Comparison of ENCODE assay signal across 8 cellular contexts in genomic region chr11:124190298-124190750, GRCh38. TPM values are rescaled to one million over a fixed set of nuclear protein-coding genes. Genes with fewer than 3 reads are reported as not detected.
DNase-seq lines count a peak whose midpoint lies in the region; TF ChIP-seq lines count a peak whose summit lies in the region.
"Not testable (repeated sequence)": the region's sequence is repeated elsewhere in the genome, so short reads cannot be mapped to it uniquely, and the experiment has no call there.
"Had no signal": no experiment of that assay in that cellular context is flagged by ENCODE, and none has a peak within 500 bp of the region (broad histone marks: within the 10 kb centered on the region; RNA-seq: fewer than 3 reads in every experiment).

No MANE protein-coding gene starts in this region.

- not testable (repeated sequence) for H3K23ac ChIP-seq in neuronal stem cell (ENCODE audit: low read depth, low read length, poor library complexity)

- not testable (repeated sequence) for H3K14ac ChIP-seq in neuronal stem cell (ENCODE audit: low read length)

- not testable (repeated sequence) for H3K9me3 Mint-ChIP-seq in endodermal cell

- H2AFZ ChIP-seq in hepatocyte (peak overlapping the region; percentile 24), neuronal stem cell (ENCODE audit: low read length) (peak overlapping the region; percentile 46)

- H2AK5ac ChIP-seq in neuronal stem cell (ENCODE audit: low read depth, low read length): not testable (repeated sequence)

- H3K9me2 ChIP-seq in hepatocyte (replicated peaks; ENCODE audit: insufficient read depth): not testable (repeated sequence)

- H2BK5ac ChIP-seq in neuronal stem cell (ENCODE audit: low read length): not testable (repeated sequence)

- H3K79me1 ChIP-seq in neuronal stem cell (ENCODE audit: low read depth, low read length): not testable (repeated sequence)

- H3K18ac ChIP-seq in neuronal stem cell (ENCODE audit: low read length): not testable (repeated sequence)

- TF ChIP-seq CTCF in endodermal cell (conservative IDR thresholded peaks at IDR 0.05); hepatocyte (IDR thresholded peaks at IDR 0.05; ENCODE audit: poor library complexity): not testable (repeated sequence)

- H3K4me3 ChIP-seq in endodermal cell (ENCODE audit: low read length): peak overlapping the region; percentile 33
- H3K4me3 ChIP-seq in hepatocyte; mesodermal cell (ENCODE audit: extremely low read depth, insufficient read depth, low read length, poor library complexity, severe bottlenecking); neuronal stem cell (ENCODE audit: low read length in 2 of 2): not testable (repeated sequence)

- DNase-seq in ELF-1 (ENCODE audit: low read depth, low spot score) (peak; percentile 44), NCI-H82 treated with DMSO at 0.1 percent for 48 hours (lab: John Stamatoyannopoulos, UW; ENCODE audit: unreplicated experiment) (peak; percentile 39), astrocyte of the hippocampus (ENCODE audit: low read depth, low spot score) (peak; percentile 8), endodermal cell (peak; percentile 57)
- DNase-seq in hepatocyte (ENCODE audit: low spot score); neuronal stem cell (ENCODE audit: low spot score): not testable (repeated sequence)

- not testable (repeated sequence) for H3K4me2 ChIP-seq in hepatocyte; neuronal stem cell (ENCODE audit: insufficient read depth, low read length, poor library complexity, severe bottlenecking)

- H4K8ac ChIP-seq in neuronal stem cell (ENCODE audit: low read depth, low read length): not testable (repeated sequence)

- not testable (repeated sequence) for H3K79me2 ChIP-seq in hepatocyte

- H3K36me3 Mint-ChIP-seq in endodermal cell (ENCODE audit: low read depth): not testable (repeated sequence)

- not testable (repeated sequence) for H3K4ac ChIP-seq in neuronal stem cell (ENCODE audit: low read length)

- H3K4me1 ChIP-seq in endodermal cell (ENCODE audit: control insufficient read depth, insufficient read depth, low read length) (peaks cover 14% of the 10 kb centered on the region), mesodermal cell (ENCODE audit: control insufficient read depth, insufficient read depth, low read length, poor library complexity, severe bottlenecking) (peaks cover 19% of the 10 kb centered on the region)
- not testable (repeated sequence) for H3K4me1 ChIP-seq in hepatocyte (ENCODE audit: insufficient read depth); neuronal stem cell (ENCODE audit: control insufficient read depth in 2 of 2, insufficient read depth in 1 of 2, low read depth in 1 of 2, low read length in 2 of 2)

- H3K4me3 Mint-ChIP-seq in endodermal cell: not testable (repeated sequence)

- H3K4me1 Mint-ChIP-seq in endodermal cell: peaks cover 37% of the 10 kb centered on the region

- peak overlapping the region; percentile 85 for H3K27ac Mint-ChIP-seq in endodermal cell

- not testable (repeated sequence) for H3K27ac ChIP-seq in endodermal cell (ENCODE audit: low read depth, low read length); hepatocyte; neuronal stem cell (replicated peaks; ENCODE audit: low read length)
- H3K27ac ChIP-seq in mesodermal cell (ENCODE audit: low read depth, low read length, severe bottlenecking): peak overlapping the region; percentile 50

- H4K91ac ChIP-seq in neuronal stem cell (ENCODE audit: low read depth, low read length, poor library complexity): not testable (repeated sequence)

- H3K9me3 ChIP-seq in endodermal cell (ENCODE audit: control insufficient read depth, low read length); hepatocyte (ENCODE audit: low read depth); mesodermal cell (ENCODE audit: control insufficient read depth, low read length); neuronal stem cell (replicated peaks in 1 of 2; ENCODE audit: control insufficient read depth in 2 of 2, insufficient read depth in 1 of 2, low read depth in 1 of 2, low read length in 2 of 2): not testable (repeated sequence)

- peaks cover 11% of the 10 kb centered on the region for H3K27me3 Mint-ChIP-seq in endodermal cell (ENCODE audit: insufficient read depth)

- not testable (repeated sequence) for H2BK12ac ChIP-seq in neuronal stem cell (ENCODE audit: low read length)

- not testable (repeated sequence) for H2BK15ac ChIP-seq in neuronal stem cell (ENCODE audit: low read length)

- WGBS in endodermal cell (ENCODE audit: insufficient coverage in 1 of 2, insufficient read length in 1 of 2), 2 experiments: 65% methylated on average over 1 of the region's 1 CpG; no CpG with 5 or more reads in 1 of the 2 experiments
- WGBS in hepatocyte (ENCODE audit: low lambda C conversion rate, missing lambda C conversion rate): 19% methylated on average over 1 of the region's 1 CpG
- WGBS in mesodermal cell (ENCODE audit: insufficient coverage in 2 of 2), 2 experiments: 86 to 88% methylated on average over 1 of the region's 1 CpG
- no CpG with 5 or more reads among the region's 1 CpG for WGBS in neuronal stem cell (ENCODE audit: extremely low coverage in 2 of 2, insufficient read length in 2 of 2, insufficient replicate concordance in 1 of 2), 2 donors

- not testable (repeated sequence) for H2BK120ac ChIP-seq in neuronal stem cell (ENCODE audit: low read depth, low read length)

- not testable (repeated sequence) for H3K36me3 ChIP-seq in endodermal cell (ENCODE audit: control insufficient read depth, insufficient read depth, low read length); hepatocyte (replicated peaks; ENCODE audit: insufficient read depth, low read depth); mesodermal cell (ENCODE audit: control insufficient read depth, insufficient read depth, low read length); neuronal stem cell (replicated peaks in 1 of 2; ENCODE audit: control insufficient read depth in 2 of 2, insufficient read depth in 2 of 2, low read length in 2 of 2)

- not testable (repeated sequence) for H3K9ac ChIP-seq in endodermal cell (ENCODE audit: extremely low read depth, low read length, poor library complexity, severe bottlenecking); neuronal stem cell (ENCODE audit: low read depth, low read length, poor library complexity)

- H3K27me3 ChIP-seq in endodermal cell (ENCODE audit: control insufficient read depth, insufficient read depth, low read length, poor library complexity, severe bottlenecking); hepatocyte; neuronal stem cell (ENCODE audit: control insufficient read depth in 3 of 3, insufficient read depth in 3 of 3, low read depth in 1 of 3, low read length in 3 of 3): not testable (repeated sequence)

- H4K20me1 ChIP-seq in hepatocyte (ENCODE audit: insufficient read depth, poor library complexity, severe bottlenecking): not testable (repeated sequence)

RNA-seq across cellular contexts. Expression of gene OR10D3, which starts 7.2 kb away (rescaled TPM):
- total RNA-seq in endodermal cell (under 1 TPM in 1 of 2 donors, not detected in 1; 0.37 TPM), hepatocyte (0.03 TPM in 1 of 2 replicates, not detected in the other)
- not detected for polyA plus RNA-seq in endodermal cell (2013, experiment 1 of 2)
- polyA plus RNA-seq in endodermal cell (2013, experiment 2 of 2): not detected
- not detected in 2 replicates for polyA plus RNA-seq in hepatocyte
- not detected for polyA plus RNA-seq in mesodermal cell (2013, experiment 1 of 2)
- polyA plus RNA-seq in mesodermal cell (2013, experiment 2 of 2): not detected
- polyA plus RNA-seq in neuronal stem cell (2013, experiment 1 of 2): not detected
- not detected for polyA plus RNA-seq in neuronal stem cell (2013, experiment 2 of 2)
- total RNA-seq: CD8-positive, alpha-beta memory T cell had no signal
- polyA plus RNA-seq: CD8-positive, alpha-beta memory T cell had no signal

RNA-seq across cellular contexts. Expression of gene OR8G1, which starts 50.6 kb away (rescaled TPM):
- total RNA-seq in endodermal cell: under 1 TPM in 1 of 2 donors, not detected in 1; 0.11 TPM
- not detected for polyA plus RNA-seq in endodermal cell (2013, experiment 1 of 2)
- polyA plus RNA-seq in endodermal cell (2013, experiment 2 of 2): not detected
- total RNA-seq in hepatocyte: not detected in 2 replicates
- polyA plus RNA-seq in hepatocyte: not detected in 2 replicates
- polyA plus RNA-seq in mesodermal cell (2013, experiment 1 of 2): not detected
- not detected for polyA plus RNA-seq in mesodermal cell (2013, experiment 2 of 2)
- not detected for polyA plus RNA-seq in neuronal stem cell (2013, experiment 1 of 2)
- not detected for polyA plus RNA-seq in neuronal stem cell (2013, experiment 2 of 2)
- total RNA-seq: CD8-positive, alpha-beta memory T cell had no signal
- polyA plus RNA-seq: CD8-positive, alpha-beta memory T cell had no signal
